In the genomic region with DNA sequence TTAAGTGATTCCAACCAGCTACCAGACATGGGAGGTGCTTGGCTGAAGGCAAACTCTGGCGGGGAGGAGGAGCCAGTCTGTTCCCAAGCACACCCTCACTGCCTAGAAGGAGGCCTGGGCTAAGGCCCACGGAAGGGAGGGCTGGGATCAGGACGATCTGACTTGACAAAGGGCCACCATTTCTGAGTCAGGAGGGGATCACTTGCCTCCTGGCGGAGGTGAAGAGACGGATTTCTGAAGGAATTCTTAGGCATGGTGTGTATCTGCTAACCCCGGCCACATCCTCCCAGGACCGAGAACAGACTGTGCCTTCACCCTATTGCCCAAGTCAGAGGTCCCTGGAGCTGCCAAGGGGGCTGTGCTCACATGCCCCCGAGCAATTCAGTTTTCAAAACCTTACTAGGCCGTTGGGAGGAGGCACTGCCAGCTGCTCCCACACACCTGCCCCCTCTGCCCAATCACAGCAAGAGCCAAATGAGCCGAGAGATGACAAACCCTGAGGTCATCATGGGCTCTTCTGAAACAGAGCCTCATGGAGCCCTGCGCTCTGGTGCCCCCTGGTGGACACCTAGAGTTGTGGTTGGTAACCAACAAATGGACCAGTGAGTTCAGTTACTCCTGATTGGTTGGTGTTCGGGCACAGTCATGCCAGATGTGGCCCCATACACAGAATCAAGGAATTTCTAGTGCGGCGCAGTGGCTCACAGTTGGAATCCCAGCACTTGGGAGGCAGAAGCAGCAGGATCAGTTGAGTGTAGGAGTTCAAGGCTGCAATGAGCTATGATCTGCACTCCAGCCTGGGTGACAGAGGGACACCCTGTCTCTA, we compare ENCODE assay signal across 7 cellular contexts. TPM values are rescaled to one million over a fixed set of nuclear protein-coding genes. Genes with fewer than 3 reads are reported as not detected.
DNase-seq lines count a peak whose midpoint lies in the region; ATAC-seq and TF ChIP-seq lines count a peak whose summit lies in the region.

No MANE protein-coding gene starts in this region.

- peak overlapping the region; percentile 78 for H3K27ac Mint-ChIP-seq in T-helper 17 cell

- TF ChIP-seq CTCF in cardiac fibroblast (IDR thresholded peaks at IDR 0.05; ENCODE audit: low read depth, low read length): peak; percentile 98

- H3K27me3 Mint-ChIP-seq in T-helper 17 cell: peaks cover 10% of the 10 kb centered on the region

- H3K4me3 ChIP-seq in cardiac fibroblast (replicated peaks in 1 of 2; ENCODE audit: low read depth in 2 of 2, low read length in 2 of 2): no peak overlapping the region

- H3K4me1 Mint-ChIP-seq in T-helper 17 cell: peaks cover 16% of the 10 kb centered on the region

- peak; percentile 85 for ATAC-seq in GM18873 (IDR thresholded peaks at IDR 0.05; ENCODE audit: low FRiP score, unreplicated experiment)
- ATAC-seq in HG03103 (IDR thresholded peaks at IDR 0.05; ENCODE audit: low read depth, unreplicated experiment): peak; percentile 86
- peak; percentile 99 for ATAC-seq in T-helper 17 cell

- peaks cover 2% of the 10 kb centered on the region for H3K36me3 Mint-ChIP-seq in T-helper 17 cell (ENCODE audit: low read depth)

- H3K4me3 Mint-ChIP-seq in T-helper 17 cell: no peak overlapping the region

- DNase-seq in T-helper 17 cell (peak; percentile 85 to 93 (median 87)), cardiac fibroblast (ENCODE audit: low read depth in 2 of 2) (peak; percentile 96 to 98), kidney tubule cell (ENCODE audit: low spot score) (peak; percentile 98), NCI-H69 (lab: John Stamatoyannopoulos, UW) (no peak)
- DNase-seq in stimulated activated CD4-positive, alpha-beta T cell treated with anti-CD3 and anti-CD28 coated beads, Interleukin-2, amount 100 ng/mL, for 48 hours: peak; percentile 96 to 98

- no peaks in the 10 kb centered on the region for H3K9me3 ChIP-seq in T-helper 17 cell (ENCODE audit: control insufficient read depth, low read length, poor library complexity, severe bottlenecking)

RNA-seq across cellular contexts. Expression of gene TNK2, which starts 6.5 kb away (rescaled TPM):
- 100 to 1,000 TPM; 123 to 125 TPM for total RNA-seq in T-helper 17 cell
